Comparison of ENCODE assay signal across 8 cellular contexts in the genomic region with DNA sequence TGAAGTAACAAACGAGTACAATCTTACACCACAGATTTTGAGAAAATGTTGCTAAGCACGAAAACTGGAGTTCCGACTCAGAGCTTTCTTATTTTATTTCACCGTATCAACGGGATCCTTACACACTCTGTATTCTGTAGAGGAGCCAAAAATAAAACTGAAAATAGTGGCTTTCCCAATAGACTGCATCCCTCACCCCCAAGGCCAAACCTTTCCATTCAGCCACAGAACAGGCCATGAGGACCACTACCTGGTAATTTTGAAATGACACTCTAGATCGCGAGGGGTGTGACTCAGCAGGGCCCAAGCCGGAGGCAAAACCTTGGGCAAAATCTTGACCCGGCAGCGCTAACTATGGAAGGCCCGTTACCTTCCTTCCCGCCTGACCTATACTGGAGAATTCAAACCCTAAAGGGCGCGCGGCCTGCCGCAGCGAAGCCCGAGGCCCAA. TPM values are rescaled to one million over a fixed set of nuclear protein-coding genes. Genes with fewer than 3 reads are reported as not detected.
DNase-seq lines count a peak whose midpoint lies in the region; ATAC-seq and TF ChIP-seq lines count a peak whose summit lies in the region.

No MANE protein-coding gene starts in this region.

- TF ChIP-seq CTCF in fibroblast of villous mesenchyme (IDR thresholded peaks at IDR 0.05; ENCODE audit: insufficient read depth, low read depth, low read length) (no peak), gastrocnemius medialis (IDR thresholded peaks at IDR 0.05 in 4 of 5, conservative IDR thresholded peaks at IDR 0.05 in 1 of 5) (no peak)

- no peak for TF ChIP-seq POLR2A in gastrocnemius medialis (IDR thresholded peaks at IDR 0.05)

- intact Hi-C loops in gastrocnemius medialis (cut with DNase I; ENCODE audit: low total_unique reads), result loop anchor here (1.0 to 5.0 kb wide), 7 partner anchors 31 to 987 kb away; partner anchors contain the start of genes CTNNA1, ETF1, HNRNPA0 and SIL1

- peaks cover 17% of the 10 kb centered on the region for H3K36me3 Mint-ChIP-seq in activated naive CD4-positive, alpha-beta T cell treated with anti-CD3 and anti-CD28 coated beads, Interleukin-2, amount 50 U/mL, for 24 hours
- H3K36me3 Mint-ChIP-seq in T-helper 17 cell (ENCODE audit: low read depth), result peaks cover 5% of the 10 kb centered on the region

- DNase-seq in activated naive CD4-positive, alpha-beta T cell (lab: John Stamatoyannopoulos, UW), result no peak
- no peak for DNase-seq in T-helper 17 cell
- DNase-seq in fibroblast of villous mesenchyme (ENCODE audit: low read depth), result no peak
- no peak for DNase-seq in gastrocnemius medialis
- no peak for DNase-seq in hippocampal formation (lab: John Stamatoyannopoulos, UW)
- no peak for DNase-seq in COR-L47 (lab: John Stamatoyannopoulos, UW)

- H3K27ac ChIP-seq in gastrocnemius medialis, result peak overlapping the region; percentile 97 to 99 (median 98)

- H3K27ac Mint-ChIP-seq in activated naive CD4-positive, alpha-beta T cell treated with anti-CD3 and anti-CD28 coated beads, Interleukin-2, amount 50 U/mL, for 24 hours, result peak overlapping the region; percentile 100
- peak overlapping the region; percentile 99 for H3K27ac Mint-ChIP-seq in T-helper 17 cell

- H3K4me3 Mint-ChIP-seq in activated naive CD4-positive, alpha-beta T cell treated with anti-CD3 and anti-CD28 coated beads, Interleukin-2, amount 50 U/mL, for 24 hours, result peak overlapping the region; percentile 97
- H3K4me3 Mint-ChIP-seq in T-helper 17 cell, result peak overlapping the region; percentile 95

- H3K27me3 ChIP-seq in gastrocnemius medialis, result no peaks in the 10 kb centered on the region

- H3K27me3 Mint-ChIP-seq in activated naive CD4-positive, alpha-beta T cell treated with anti-CD3 and anti-CD28 coated beads, Interleukin-2, amount 50 U/mL, for 24 hours, result no peaks in the 10 kb centered on the region
- H3K27me3 Mint-ChIP-seq in T-helper 17 cell, result no peaks in the 10 kb centered on the region

- H3K4me1 Mint-ChIP-seq in activated naive CD4-positive, alpha-beta T cell treated with anti-CD3 and anti-CD28 coated beads, Interleukin-2, amount 50 U/mL, for 24 hours, result peaks cover 41% of the 10 kb centered on the region
- H3K4me1 Mint-ChIP-seq in T-helper 17 cell, result peaks cover 28% of the 10 kb centered on the region

- peaks cover 9 to 40% of the 10 kb centered on the region in 2 donors for H3K36me3 ChIP-seq in gastrocnemius medialis

- no peaks in the 10 kb centered on the region for H3K9me3 Mint-ChIP-seq in activated naive CD4-positive, alpha-beta T cell treated with anti-CD3 and anti-CD28 coated beads, Interleukin-2, amount 50 U/mL, for 24 hours

- H3K4me3 ChIP-seq in fibroblast of villous mesenchyme (ENCODE audit: low read depth, low read length) (peak overlapping the region; percentile 99), gastrocnemius medialis (peak overlapping the region; percentile 79 to 97 (median 91))

- H3K9me3 ChIP-seq in T-helper 17 cell (ENCODE audit: control insufficient read depth, low read length, poor library complexity, severe bottlenecking), result no peaks in the 10 kb centered on the region
- H3K9me3 ChIP-seq in gastrocnemius medialis, result no peaks in the 10 kb centered on the region

- in situ Hi-C loops in gastrocnemius medialis (cut with MboI; ENCODE audit: low sequenced_read_pairs in 4 of 4), result loop anchor here (5.0 to 25.0 kb wide), 3 partner anchors 688 to 693 kb away; no protein-coding TSS in a partner anchor

- H3K4me1 ChIP-seq in gastrocnemius medialis, result peaks cover 12 to 29% of the 10 kb centered on the region in 2 donors

- peak; percentile 13 for ATAC-seq in T-helper 17 cell
- ATAC-seq in gastrocnemius medialis, result peak; percentile 22 to 23
- ATAC-seq in HG03521 (IDR thresholded peaks at IDR 0.05; ENCODE audit: unreplicated experiment), result no peak

RNA-seq across cellular contexts. Expression of gene HSPA9, which starts 0.4 kb away (rescaled TPM):
- total RNA-seq in T-helper 17 cell (100 to 1,000 TPM; 291 to 305 TPM), fibroblast of villous mesenchyme (334 and 336 TPM in 2 replicates), gastrocnemius medialis (100 to 1,000 TPM; 449 to 840 (median 569) TPM)

RNA-seq across cellular contexts. Expression of gene ETF1, which starts 31.7 kb away (rescaled TPM):
- total RNA-seq in T-helper 17 cell (100 to 1,000 TPM; 150 to 165 TPM), fibroblast of villous mesenchyme (126 and 160 TPM in 2 replicates), gastrocnemius medialis (100 to 1,000 TPM in 3 of 4 donors, 10 to 100 TPM in 1; 99.9 to 139 (median 117) TPM)
